ENCODE assay signal across 1 cellular context in genomic region chr19:38942471-38943181, GRCh38.
TF ChIP-seq lines count a peak whose summit lies in the region.

No MANE protein-coding gene starts in this region.

TF ChIP-seq in A549, 52 proteins besides CTCF, POLR2A, EP300 and RAD21:
- no peak for TF ChIP-seq USF2 (IDR thresholded peaks at IDR 0.05)
- TF ChIP-seq HOXA7 (CRISPR knock-in tag; IDR thresholded peaks at IDR 0.05): 0 out of 2 replicates have a peak, but pooled peaks have one; percentile 38
